In the genomic region with DNA sequence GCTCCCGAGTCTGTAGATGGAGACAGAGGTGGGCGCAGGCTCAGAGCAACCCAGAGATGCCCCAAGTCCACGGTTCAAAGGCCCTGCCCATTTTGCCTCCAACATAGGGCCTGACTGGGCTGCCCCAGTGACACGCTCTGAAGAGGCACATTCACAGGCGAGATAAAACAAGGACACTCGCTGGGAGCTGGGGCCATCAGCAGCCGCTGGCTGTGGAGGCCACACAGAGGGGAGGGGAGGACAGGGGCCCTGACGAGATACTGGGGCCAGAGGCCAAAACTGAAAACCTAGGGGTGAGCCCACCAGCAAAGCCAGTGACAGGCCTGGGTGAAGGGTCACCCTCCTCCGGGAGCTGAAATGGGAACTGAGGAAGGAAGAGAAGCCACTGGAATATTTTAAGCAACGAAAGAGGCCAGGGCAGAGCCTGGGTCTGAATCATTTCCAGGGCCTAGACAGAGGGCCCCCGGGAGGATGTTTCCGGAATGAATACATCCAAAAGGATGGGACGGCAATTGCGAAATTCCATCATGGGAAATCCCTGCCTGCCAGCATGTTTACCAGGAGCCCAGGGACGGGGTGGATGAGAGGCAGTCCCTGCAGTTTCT, we compare ENCODE assay signal across 13 cellular contexts. TPM values are rescaled to one million over a fixed set of nuclear protein-coding genes. Genes with fewer than 3 reads are reported as not detected.
DNase-seq lines count a peak whose midpoint lies in the region; ATAC-seq and TF ChIP-seq lines count a peak whose summit lies in the region.
"Had no signal": no experiment of that assay in that cellular context is flagged by ENCODE, and none has a peak within 500 bp of the region (broad histone marks: within the 10 kb centered on the region; RNA-seq: fewer than 3 reads in every experiment).

No MANE protein-coding gene starts in this region.

- H3K4me3 Mint-ChIP-seq in activated CD8-positive, alpha-beta memory T cell treated with anti-CD3 and anti-CD28 coated beads, Interleukin-2, amount 10 ng/mL, durations not matched to agents 7 days and 5 days, result no peak overlapping the region
- H3K4me3 Mint-ChIP-seq: endodermal cell, naive B cell had no signal

- H3K36me3 ChIP-seq in heart left ventricle (no peaks in the 10 kb centered on the region), sigmoid colon (no peaks in the 10 kb centered on the region)

- DNase-seq in COLO829 (ENCODE audit: low spot score), result peak; percentile 34
- peak; percentile 53 for DNase-seq in SW480 (ENCODE audit: low spot score)
- peak; percentile 49 to 73 (median 71) for DNase-seq in heart left ventricle
- DNase-seq in sigmoid colon, result peak; percentile 89
- DNase-seq in activated CD4-positive, alpha-beta T cell treated with anti-CD3 and anti-CD28 coated beads for 1 hour, result no peak
- DNase-seq in activated gamma-delta T cell (lab: John Stamatoyannopoulos, UW), result no peak
- DNase-seq in activated CD8-positive, alpha-beta memory T cell treated with anti-CD3 and anti-CD28 coated beads, Interleukin-2, amount 10 ng/mL, durations not matched to agents 7 days and 5 days, result no peak
- no peak for DNase-seq in DMS79 (lab: John Stamatoyannopoulos, UW)
- DNase-seq: activated T-cell treated with anti-CD3 and anti-CD28 coated beads, Interleukin-2, amount 50 U/mL, for 1 hour; endodermal cell; naive B cell; NCI-H187 treated with DMSO at 0.1 percent for 48 hours had no signal

- no peaks in the 10 kb centered on the region for H3K4me1 Mint-ChIP-seq in activated CD8-positive, alpha-beta memory T cell treated with anti-CD3 and anti-CD28 coated beads, Interleukin-2, amount 10 ng/mL, durations not matched to agents 7 days and 5 days
- H3K4me1 Mint-ChIP-seq: endodermal cell, naive B cell had no signal

- H3K4me1 ChIP-seq in heart left ventricle (peaks cover 0 to 44% (median 10%) of the 10 kb centered on the region in 12 donors), sigmoid colon (no peaks in the 10 kb centered on the region)

- no peak for TF ChIP-seq EP300 in sigmoid colon (IDR thresholded peaks at IDR 0.05)

- ATAC-seq in heart left ventricle, result peak; percentile 23 to 77 (median 54)
- ATAC-seq in activated CD8-positive, alpha-beta memory T cell treated with anti-CD3 and anti-CD28 coated beads, Interleukin-2, amount 10 ng/mL, durations not matched to agents 7 days and 5 days, result no peak

- peaks cover 8% of the 10 kb centered on the region for H3K27me3 Mint-ChIP-seq in activated CD8-positive, alpha-beta memory T cell treated with anti-CD3 and anti-CD28 coated beads, Interleukin-2, amount 10 ng/mL, durations not matched to agents 7 days and 5 days

- H3K27ac Mint-ChIP-seq in activated CD8-positive, alpha-beta memory T cell treated with anti-CD3 and anti-CD28 coated beads, Interleukin-2, amount 10 ng/mL, durations not matched to agents 7 days and 5 days, result no peak overlapping the region
- H3K27ac Mint-ChIP-seq: endodermal cell, naive B cell had no signal

- H3K9me3 Mint-ChIP-seq in activated CD8-positive, alpha-beta memory T cell treated with anti-CD3 and anti-CD28 coated beads, Interleukin-2, amount 10 ng/mL, durations not matched to agents 7 days and 5 days (ENCODE audit: low read depth), result no peaks in the 10 kb centered on the region
- H3K9me3 Mint-ChIP-seq: endodermal cell had no signal

- no peaks in the 10 kb centered on the region for H3K36me3 Mint-ChIP-seq in activated CD8-positive, alpha-beta memory T cell treated with anti-CD3 and anti-CD28 coated beads, Interleukin-2, amount 10 ng/mL, durations not matched to agents 7 days and 5 days
- H3K36me3 Mint-ChIP-seq: naive B cell had no signal

- no peak for TF ChIP-seq CTCF in heart left ventricle (IDR thresholded peaks at IDR 0.05)
- no peak for TF ChIP-seq CTCF in sigmoid colon (IDR thresholded peaks at IDR 0.05)

- H3K27me3 ChIP-seq in heart left ventricle (no peaks in the 10 kb centered on the region), sigmoid colon (no peaks in the 10 kb centered on the region)

- no peak for TF ChIP-seq POLR2A in heart left ventricle (IDR thresholded peaks at IDR 0.05)
- no peak for TF ChIP-seq POLR2A in sigmoid colon (IDR thresholded peaks at IDR 0.05)

- H3K27ac ChIP-seq in heart left ventricle (peak overlapping the region in 10 of 12 donors; percentile 25 to 70 (median 50)), sigmoid colon (peak overlapping the region; percentile 10 to 64 (median 34))
- H3K27ac ChIP-seq: SK-N-MC had no signal

- H3K9me3 ChIP-seq in heart left ventricle (no peaks in the 10 kb centered on the region), sigmoid colon (no peaks in the 10 kb centered on the region)

- whole genome bisulfite sequencing in heart left ventricle, 4 donors, result 45 to 60% (median 55%) methylated on average over 14 to 15 of the region's 15 CpGs
- WGBS in sigmoid colon, 2 donors, result 78 to 81% methylated on average over 15 of the region's 15 CpGs

- intact Hi-C loops in heart left ventricle (cut with DNase I), result no loop called here
- intact Hi-C loops in sigmoid colon (cut with DNase I), result no loop called here

- H3K4me3 ChIP-seq in heart left ventricle, result no peak overlapping the region
- no peak overlapping the region for H3K4me3 ChIP-seq in sigmoid colon
- H3K4me3 ChIP-seq: SK-N-MC had no signal

- CTCF ChIA-PET in activated CD8-positive, alpha-beta memory T cell treated with anti-CD3 and anti-CD28 coated beads, Interleukin-2, amount 10 ng/mL, durations not matched to agents 7 days and 5 days (lab: Charles Lee), result no interaction called here

RNA-seq across cellular contexts. Expression of a gene that starts 28.8 kb away (rescaled TPM):
- total RNA-seq in heart left ventricle (10 to 100 TPM; 11.0 to 17.0 (median 13.8) TPM), sigmoid colon (10 to 100 TPM; 12.3 to 17.4 (median 15.4) TPM)
- polyA plus RNA-seq in heart left ventricle (1 to 10 TPM; 4.7 to 9.0 TPM), sigmoid colon (1 to 10 TPM; 1.4 to 3.6 (median 3.0) TPM)
- not detected for total RNA-seq in activated CD8-positive, alpha-beta memory T cell treated with anti-CD3 and anti-CD28 coated beads, Interleukin-2, amount 10 ng/mL, durations not matched to agents 7 days and 5 days

Comparison
In these comparisons a context has a peak if more than half of its experiments do, and no peak if none do; other contexts are left out.
1. DNase-seq: peak in COLO829 (single experiment), SW480 (single experiment), heart left ventricle (5 of 5) and sigmoid colon (single experiment); none in activated CD4-positive, alpha-beta T cell treated with anti-CD3 and anti-CD28 coated beads for 1 hour (single experiment), activated gamma-delta T cell (single experiment), activated CD8-positive, alpha-beta memory T cell treated with anti-CD3 and anti-CD28 coated beads, Interleukin-2, amount 10 ng/mL, durations not matched to agents 7 days and 5 days (single experiment) and DMS79 (single experiment).
2. RNA of a gene that starts 28.8 kb away (total RNA-seq): 12.3 to 17.4 TPM in sigmoid colon and 11.0 to 17.0 TPM in heart left ventricle; not detected in activated CD8-positive, alpha-beta memory T cell treated with anti-CD3 and anti-CD28 coated beads, Interleukin-2, amount 10 ng/mL, durations not matched to agents 7 days and 5 days; every median in the first group is over 10 times any median in the second.